Comparison of ENCODE assay signal across 17 cellular contexts in genomic region chr9:115121140-115121710, GRCh38. TPM values are rescaled to one million over a fixed set of nuclear protein-coding genes. Genes with fewer than 3 reads are reported as not detected.
DNase-seq lines count a peak whose midpoint lies in the region; TF ChIP-seq lines count a peak whose summit lies in the region.
"Had no signal": no experiment of that assay in that cellular context is flagged by ENCODE, and none has a peak within 500 bp of the region (broad histone marks: within the 10 kb centered on the region; RNA-seq: fewer than 3 reads in every experiment).

No MANE protein-coding gene starts in this region.

- POLR2A ChIA-PET in PC-9 (lab: Charles Lee; ENCODE audit: unreplicated experiment): interaction anchor here (0.6 to 1.0 kb wide), 2 partner anchors 88 to 534 kb away, joined by 4 read pairs; partner anchors contain the start of gene ATP6V1G1

- CTCF ChIA-PET in PC-9 (lab: Charles Lee): no interaction called here

- H2AFZ ChIP-seq in PC-9: no peak overlapping the region

- DNase-seq in HT1080 (ENCODE audit: low read depth) (peak; percentile 25), PC-9 (peak; percentile 70 to 93), fibroblast of the aortic adventitia (ENCODE audit: low read depth) (peak; percentile 57), foreskin fibroblast (no peak), SIG-M5 (lab: John Stamatoyannopoulos, UW) (no peak)
- DNase-seq in activated effector memory CD4-positive, alpha-beta T cell treated with anti-CD3 and anti-CD28 coated beads, Interleukin-2, amount 50 U/mL, for 16 hours: no peak
- DNase-seq: activated CD4-positive, alpha-beta memory T cell treated with anti-CD3 and anti-CD28 coated beads for 36 hours; activated T-cell treated with anti-CD3 and anti-CD28 coated beads, Interleukin-2, amount 50 U/mL, for 72 hours; effector memory CD4-positive, alpha-beta T cell; GOT3; NCI-H1105; NCI-H345; right cardiac atrium; stimulated activated CD4-positive, alpha-beta T cell treated with anti-CD3 and anti-CD28 coated beads, Interleukin-1b, Interleukin-23, amount 100 ng/mL, for 48 hours had no signal

- H3K4me3 ChIP-seq in PC-9 (no peak overlapping the region), fibroblast of the aortic adventitia (ENCODE audit: low read depth, low read length) (no peak overlapping the region), stomach smooth muscle (ENCODE audit: low read length in 2 of 2) (no peak overlapping the region), foreskin fibroblast (ENCODE audit: low read depth in 1 of 2, low read length in 2 of 2) (no peak overlapping the region)
- H3K4me3 ChIP-seq: suprapubic skin had no signal

- peaks cover 45% of the 10 kb centered on the region for H3K4me1 ChIP-seq in PC-9 (replicated peaks; ENCODE audit: insufficient read depth)
- peaks cover 35% of the 10 kb centered on the region for H3K4me1 ChIP-seq in stomach smooth muscle (ENCODE audit: control insufficient read depth, insufficient read depth, low read length)

- H3F3A ChIP-seq in PC-9 (ENCODE audit: insufficient read depth, low read depth): peaks cover 33% of the 10 kb centered on the region

- intact Hi-C loops in PC-9 (cut with micrococcal nuclease; ENCODE audit: unreplicated experiment): loop anchor here (1.0 to 5.0 kb wide), 7 partner anchors 46 to 430 kb away; no protein-coding TSS in a partner anchor

- H3K9me2 ChIP-seq in PC-9 (ENCODE audit: insufficient read depth): no peaks in the 10 kb centered on the region

- TF ChIP-seq CTCF in PC-9 (conservative IDR thresholded peaks at IDR 0.05) (no peak), fibroblast of the aortic adventitia (IDR thresholded peaks at IDR 0.05; ENCODE audit: insufficient read depth, low read length) (no peak), foreskin fibroblast (IDR thresholded peaks at IDR 0.05; ENCODE audit: low read depth, low read length) (no peak)

- no peaks in the 10 kb centered on the region; the same call in 1 of the 2 replicates for H4K20me1 ChIP-seq in PC-9 (ENCODE audit: insufficient read depth)

- no peaks in the 10 kb centered on the region for H3K36me3 ChIP-seq in PC-9 (ENCODE audit: low read depth)
- H3K36me3 ChIP-seq in stomach smooth muscle (ENCODE audit: control insufficient read depth in 2 of 2, insufficient read depth in 2 of 2, low read length in 2 of 2): no peaks in the 10 kb centered on the region
- H3K36me3 ChIP-seq: suprapubic skin had no signal

- no peak overlapping the region for H3K27ac ChIP-seq in PC-9
- peak overlapping the region; percentile 38 for H3K27ac ChIP-seq in stomach smooth muscle (ENCODE audit: low read length)
- H3K27ac ChIP-seq: C4-2B, suprapubic skin had no signal

- H3K27me3 ChIP-seq in PC-9 (ENCODE audit: insufficient read depth, low read depth): peaks cover 9% of the 10 kb centered on the region; the same call in 1 of the 2 replicates
- H3K27me3 ChIP-seq in stomach smooth muscle (ENCODE audit: control insufficient read depth in 1 of 2, insufficient read depth in 2 of 2, low read length in 2 of 2): no peaks in the 10 kb centered on the region

- H3K4me2 ChIP-seq in PC-9: peak overlapping the region; percentile 30

- H3K9ac ChIP-seq in stomach smooth muscle (ENCODE audit: low read length in 2 of 2): no peak overlapping the region

- BruUV-seq in PC-9 (replicated peaks; lab: Mats Ljungman, UMichigan): no TSS peak

- no peaks in the 10 kb centered on the region for H3K79me2 ChIP-seq in PC-9 (ENCODE audit: low read depth)

- H3K9me3 ChIP-seq in PC-9 (ENCODE audit: insufficient read depth, low read depth): no peaks in the 10 kb centered on the region; the same call in 1 of the 2 replicates
- peaks cover 0 to 2% of the 10 kb centered on the region in 2 donors for H3K9me3 ChIP-seq in stomach smooth muscle (ENCODE audit: control insufficient read depth in 2 of 2, low read length in 2 of 2)
- H3K9me3 ChIP-seq: suprapubic skin had no signal

RNA-seq across cellular contexts. Expression of gene TNC, which starts 3.3 kb away (rescaled TPM):
- 44.5 and 45.8 TPM in 2 replicates for total RNA-seq in HT1080 (2014; rRNA removed; shearing (Covaris generic))
- 15.7 and 18.1 TPM in 2 replicates for polyA plus RNA-seq in HT1080 (2015; cell fraction: cytosol; rRNA removed)
- 277 and 305 TPM in 2 replicates for polyA plus RNA-seq in HT1080 (2015; cell fraction: nucleus; rRNA removed)
- 1.1 and 1.9 TPM in 2 replicates for total RNA-seq in PC-9 (2021)
- total RNA-seq in fibroblast of the aortic adventitia (ENCODE audit: low replicate concordance): 8.3 and 49.7 TPM in 2 replicates

Comparison
In these comparisons a context has a peak if more than half of its experiments do, and no peak if none do; other contexts are left out.
1. DNase-seq: peak in HT1080 (single experiment), PC-9 (2 of 2) and fibroblast of the aortic adventitia (single experiment); none in foreskin fibroblast (0 of 2), SIG-M5 (single experiment) and activated effector memory CD4-positive, alpha-beta T cell treated with anti-CD3 and anti-CD28 coated beads, Interleukin-2, amount 50 U/mL, for 16 hours (single experiment).